Comparison of ENCODE assay signal across 13 cellular contexts in genomic region chr5:138305797-138306196, GRCh38. TPM values are rescaled to one million over a fixed set of nuclear protein-coding genes. Genes with fewer than 3 reads are reported as not detected.
A peak's percentile ranks its signal among the peaks of the same experiment; 100 is the strongest.
DNase-seq lines count a peak whose midpoint lies in the region; ATAC-seq and TF ChIP-seq lines count a peak whose summit lies in the region.
"Had no signal": no experiment of that assay in that cellular context is flagged by ENCODE, and none has a peak within 500 bp of the region (broad histone marks: within the 10 kb centered on the region; RNA-seq: fewer than 3 reads in every experiment).

No MANE protein-coding gene starts in this region.

- H3K79me2 ChIP-seq in MM.1S (ENCODE audit: low read length) (no peaks in the 10 kb centered on the region), GM23338 (replicated peaks; ENCODE audit: insufficient read depth) (no peaks in the 10 kb centered on the region)

- H4K20me1 ChIP-seq in MM.1S (ENCODE audit: insufficient read depth, low read length) (no peaks in the 10 kb centered on the region), GM23338 (replicated peaks; ENCODE audit: insufficient read depth) (peaks cover 4% of the 10 kb centered on the region; the same call in 1 of the 2 replicates)

- peaks cover 3% of the 10 kb centered on the region for H3K27me3 Mint-ChIP-seq in GM23338 (ENCODE audit: insufficient read depth, low read depth, poor library complexity)

- H3K9me3 ChIP-seq in MM.1S (replicated peaks; ENCODE audit: insufficient read depth, low read length), result no peaks in the 10 kb centered on the region
- H3K9me3 ChIP-seq in WERI-Rb-1 (ENCODE audit: severe bottlenecking), result no peaks in the 10 kb centered on the region
- H3K9me3 ChIP-seq: ovary had no signal

- no peak overlapping the region for H3K4me3 Mint-ChIP-seq in GM23338
- H3K4me3 Mint-ChIP-seq: activated T-helper 1 cell treated with anti-CD3 and anti-CD28 coated beads, Interleukin-12 subunit alpha, Interleukin-12 subunit beta, Interleukin-2, Interleukin-4 antibody, amounts not matched to agents 30 ng/mL and 10 ng/mL and 1 ng/mL, durations not matched to agents 14 hours and 24 hours and 36 hours had no signal

- H3K9me3 Mint-ChIP-seq in GM23338, result no peaks in the 10 kb centered on the region
- H3K9me3 Mint-ChIP-seq: activated T-helper 1 cell treated with anti-CD3 and anti-CD28 coated beads, Interleukin-12 subunit alpha, Interleukin-12 subunit beta, Interleukin-2, Interleukin-4 antibody, amounts not matched to agents 30 ng/mL and 10 ng/mL and 1 ng/mL, durations not matched to agents 14 hours and 24 hours and 36 hours had no signal

- H3K36me3 Mint-ChIP-seq in GM23338 (ENCODE audit: low read depth), result no peaks in the 10 kb centered on the region

- no peaks in the 10 kb centered on the region for H3K4me1 Mint-ChIP-seq in GM23338

- H3K27ac Mint-ChIP-seq in GM23338, result no peak overlapping the region
- H3K27ac Mint-ChIP-seq: activated T-helper 1 cell treated with anti-CD3 and anti-CD28 coated beads, Interleukin-12 subunit alpha, Interleukin-12 subunit beta, Interleukin-2, Interleukin-4 antibody, amounts not matched to agents 30 ng/mL and 10 ng/mL and 1 ng/mL, durations not matched to agents 14 hours and 24 hours and 36 hours had no signal

- H3K27me3 ChIP-seq in MM.1S (replicated peaks; ENCODE audit: insufficient read depth, low read length), result no peaks in the 10 kb centered on the region
- no peaks in the 10 kb centered on the region for H3K27me3 ChIP-seq in GM23338 (ENCODE audit: insufficient read depth)
- H3K27me3 ChIP-seq in WERI-Rb-1 (ENCODE audit: insufficient read depth, low read depth, severe bottlenecking), result no peaks in the 10 kb centered on the region
- H3K27me3 ChIP-seq: cardiac muscle cell, ovary had no signal

- no peaks in the 10 kb centered on the region for H3K4me1 ChIP-seq in MM.1S (ENCODE audit: low read length)
- no peaks in the 10 kb centered on the region for H3K4me1 ChIP-seq in GM23338 (ENCODE audit: insufficient read depth)

- no peak overlapping the region for H2AFZ ChIP-seq in MM.1S (ENCODE audit: low read length)
- H2AFZ ChIP-seq in GM23338, result no peak overlapping the region

- H3K9me2 ChIP-seq in MM.1S (replicated peaks; ENCODE audit: insufficient read depth, low read length) (no peaks in the 10 kb centered on the region), GM23338 (ENCODE audit: insufficient read depth) (no peaks in the 10 kb centered on the region)

- H3K4me2 ChIP-seq in MM.1S (ENCODE audit: low read depth, low read length), result no peak overlapping the region
- no peak overlapping the region for H3K4me2 ChIP-seq in GM23338

- ATAC-seq in GM23338, result no peak
- ATAC-seq: PC-3 had no signal

- H3F3A ChIP-seq in MM.1S (ENCODE audit: insufficient read depth, low read length) (no peaks in the 10 kb centered on the region), GM23338 (replicated peaks; ENCODE audit: low read depth) (no peaks in the 10 kb centered on the region)

- peak; percentile 6 for DNase-seq in GM12865 (ENCODE audit: low read depth)
- peak; percentile 35 for DNase-seq in NCI-H2107 treated with DMSO at 0.1 percent for 48 hours (lab: John Stamatoyannopoulos, UW; ENCODE audit: unreplicated experiment)
- DNase-seq in astrocyte of the hippocampus (ENCODE audit: low read depth, low spot score), result peak; percentile 11
- DNase-seq in myocyte (ENCODE audit: low read depth), result peak; percentile 83
- DNase-seq in LoVo (ENCODE audit: low spot score), result no peak
- DNase-seq in MM.1S, result no peak
- DNase-seq in GM23338 (ENCODE audit: low spot score), result no peak
- DNase-seq in WERI-Rb-1, result no peak
- DNase-seq: PC-3 had no signal

- TF ChIP-seq CTCF in GM12865 (IDR thresholded peaks at IDR 0.05; ENCODE audit: insufficient read depth, low read depth, low read length, missing control alignments) (no peak), MM.1S (IDR thresholded peaks at IDR 0.05; ENCODE audit: low read length) (no peak), GM23338 (conservative IDR thresholded peaks at IDR 0.05; ENCODE audit: low read depth in 2 of 2) (no peak), WERI-Rb-1 (IDR thresholded peaks at IDR 0.05; ENCODE audit: low read depth, low read length) (no peak)

- H3K36me3 ChIP-seq in MM.1S (replicated peaks; ENCODE audit: insufficient read depth, low read length), result no peaks in the 10 kb centered on the region
- no peaks in the 10 kb centered on the region for H3K36me3 ChIP-seq in GM23338 (ENCODE audit: insufficient read depth)
- peaks cover 8% of the 10 kb centered on the region for H3K36me3 ChIP-seq in WERI-Rb-1
- H3K36me3 ChIP-seq: cardiac muscle cell, ovary had no signal

- H3K9ac ChIP-seq in MM.1S (ENCODE audit: low read length), result no peak overlapping the region

- H3K4me3 ChIP-seq in GM12865 (ENCODE audit: low read depth, low read length), result no peak overlapping the region
- H3K4me3 ChIP-seq in MM.1S (ENCODE audit: low read length), result no peak overlapping the region
- no peak overlapping the region for H3K4me3 ChIP-seq in GM23338
- H3K4me3 ChIP-seq in WERI-Rb-1 (ENCODE audit: low read depth, low read length), result no peak overlapping the region
- H3K4me3 ChIP-seq: cardiac muscle cell, ovary had no signal

- no peak overlapping the region for H3K27ac ChIP-seq in MM.1S (ENCODE audit: low read length)
- no peak overlapping the region for H3K27ac ChIP-seq in GM23338 (ENCODE audit: low read depth)
- no peak overlapping the region for H3K27ac ChIP-seq in WERI-Rb-1
- H3K27ac ChIP-seq: cardiac muscle cell, ovary, VCaP had no signal

TF ChIP-seq in GM23338, 12 proteins besides CTCF, POLR2A, EP300 and RAD21 (continues in another document):
- TF ChIP-seq POLR2AphosphoS5 (IDR thresholded peaks at IDR 0.05; ENCODE audit: low read depth) (no peak), NANOG (IDR thresholded peaks at IDR 0.05; ENCODE audit: borderline replicate concordance) (no peak), REST (IDR thresholded peaks at IDR 0.05; ENCODE audit: unreplicated experiment) (no peak), EZH2 (IDR thresholded peaks at IDR 0.05; ENCODE audit: low read depth, unreplicated experiment) (no peak), ZNF331 (CRISPR knock-in tag; IDR thresholded peaks at IDR 0.05; ENCODE audit: low read depth) (no peak), JUNB (IDR thresholded peaks at IDR 0.05; ENCODE audit: unreplicated experiment) (no peak), ETS1 (IDR thresholded peaks at IDR 0.05) (no peak), ZNF114 (CRISPR knock-in tag; IDR thresholded peaks at IDR 0.05) (no peak), EZH2phosphoT487 (IDR thresholded peaks at IDR 0.05; ENCODE audit: unreplicated experiment) (no peak)

RNA-seq across cellular contexts. Expression of gene CDC25C, which starts 25.8 kb away (rescaled TPM):
- 0.05 and 0.16 TPM in 2 replicates for total RNA-seq in myocyte
- polyA plus RNA-seq in myocyte (2012), result 0.13 TPM
- total RNA-seq in GM23338 (2014; rRNA removed; shearing (Covaris generic)), result 25.6 and 29.9 TPM in 2 replicates
- 20.0 and 20.9 TPM in 2 replicates for polyA plus RNA-seq in GM23338 (2016; fragmentation: Nextera tagmentation; extraction: Ambion mirVana)

RNA-seq across cellular contexts. Expression of gene GFRA3, which starts 31.4 kb away (rescaled TPM):
- not detected in 2 replicates for total RNA-seq in myocyte
- not detected for polyA plus RNA-seq in myocyte (2012)
- total RNA-seq in GM23338 (2014; rRNA removed; shearing (Covaris generic)), result 0.39 and 1.1 TPM in 2 replicates
- polyA plus RNA-seq in GM23338 (2016; fragmentation: Nextera tagmentation; extraction: Ambion mirVana), result 1.1 and 1.2 TPM in 2 replicates
- total RNA-seq: PC-3 had no signal

RNA-seq across cellular contexts. Expression of gene FAM53C, which starts 32.3 kb away (rescaled TPM):
- total RNA-seq in myocyte, result 35.2 and 38.7 TPM in 2 replicates
- 31.4 TPM for polyA plus RNA-seq in myocyte (2012)
- 45.0 and 49.9 TPM in 2 replicates for total RNA-seq in GM23338 (2014; rRNA removed; shearing (Covaris generic))
- polyA plus RNA-seq in GM23338 (2016; fragmentation: Nextera tagmentation; extraction: Ambion mirVana), result 20.4 and 21.0 TPM in 2 replicates

RNA-seq across cellular contexts. Expression of gene KDM3B, which starts 46.7 kb away (rescaled TPM):
- total RNA-seq in myocyte, result 33.3 and 41.4 TPM in 2 replicates
- polyA plus RNA-seq in myocyte (2012), result 27.3 TPM
- total RNA-seq in GM23338 (2014; rRNA removed; shearing (Covaris generic)), result 86.6 and 90.3 TPM in 2 replicates
- 25.8 TPM in 2 replicates for polyA plus RNA-seq in GM23338 (2016; fragmentation: Nextera tagmentation; extraction: Ambion mirVana)

Comparison
In these comparisons a context has a peak if more than half of its experiments do, and no peak if none do; other contexts are left out.
1. DNase-seq: peak in GM12865 (single experiment), NCI-H2107 treated with DMSO at 0.1 percent for 48 hours (single experiment), astrocyte of the hippocampus (single experiment) and myocyte (single experiment); none in LoVo (single experiment), MM.1S (single experiment), GM23338 (single experiment) and WERI-Rb-1 (single experiment).
2. RNA of gene CDC25C, which starts 25.8 kb away (total RNA-seq): 25.6 to 29.9 TPM in GM23338; 0.05 to 0.16 TPM in myocyte; every median in the first group is over 10 times any median in the second.